Comparison of ENCODE assay signal across 18 cellular contexts in genomic region chr16:27512061-27512460, GRCh38. TPM values are rescaled to one million over a fixed set of nuclear protein-coding genes. Genes with fewer than 3 reads are reported as not detected.
DNase-seq lines count a peak whose midpoint lies in the region; ATAC-seq and TF ChIP-seq lines count a peak whose summit lies in the region.
"Had no signal": no experiment of that assay in that cellular context is flagged by ENCODE, and none has a peak within 500 bp of the region (broad histone marks: within the 10 kb centered on the region; RNA-seq: fewer than 3 reads in every experiment).

No MANE protein-coding gene starts in this region.

- H3K27ac ChIP-seq in right atrium auricular region, result peak overlapping the region; percentile 68 to 80
- peak overlapping the region; percentile 41 to 76 for H3K27ac ChIP-seq in prostate gland

- no peaks in the 10 kb centered on the region for H3K27me3 ChIP-seq in right atrium auricular region
- H3K27me3 ChIP-seq in prostate gland (replicated peaks; ENCODE audit: insufficient read depth), result no peaks in the 10 kb centered on the region

- no peak for TF ChIP-seq CTCF in natural killer cell (IDR thresholded peaks at IDR 0.05)
- no peak for TF ChIP-seq CTCF in right atrium auricular region (IDR thresholded peaks at IDR 0.05)
- TF ChIP-seq CTCF in prostate gland (IDR thresholded peaks at IDR 0.05), result no peak

- TF ChIP-seq POLR2A in prostate gland (IDR thresholded peaks at IDR 0.05), result no peak

- H3K36me3 ChIP-seq in right atrium auricular region (peaks cover 52% of the 10 kb centered on the region), prostate gland (peaks cover 0 to 8% of the 10 kb centered on the region in 2 donors)

- no peak overlapping the region for H3K4me3 ChIP-seq in right atrium auricular region
- H3K4me3 ChIP-seq in prostate gland, result no peak overlapping the region

- ATAC-seq in natural killer cell (no peak), GM18858 (IDR thresholded peaks at IDR 0.05; ENCODE audit: unreplicated experiment) (no peak)
- no peak for ATAC-seq in natural killer cell treated with Interleukin-12 subunit alpha and Interleukin-12 subunit beta and Interleukin-15 and Interleukin-18, amount 100 ng/mL, for 72 hours

- intact Hi-C loops in natural killer cell (cut with micrococcal nuclease), result no loop called here
- intact Hi-C loops in prostate gland (cut with DNase I), result no loop called here

- no peak for DNase-seq in natural killer cell
- DNase-seq in natural killer cell treated with Interleukin-12 subunit alpha and Interleukin-12 subunit beta and Interleukin-15 and Interleukin-18, amount 100 ng/mL, for 72 hours (ENCODE audit: low spot score), result no peak
- DNase-seq in right atrium auricular region (ENCODE audit: low spot score), result no peak
- DNase-seq in prostate gland (ENCODE audit: low spot score), result no peak
- no peak for DNase-seq in effector CD4-positive, alpha-beta T cell
- DNase-seq in NCI-H146 treated with DMSO at 0.1 percent for 48 hours (lab: John Stamatoyannopoulos, UW; ENCODE audit: unreplicated experiment), result no peak
- DNase-seq: AML-193; Caco-2; DMS79; H7; NCI-H1048; NCI-H146; NCI-H226; NCI-H526; NK-92 treated with Interleukin-12 subunit alpha and Interleukin-12 subunit beta, amount 100 ng/mL, for 24 hours; SIG-M5 had no signal

- no peaks in the 10 kb centered on the region for H3K9me3 Mint-ChIP-seq in natural killer cell
- no peaks in the 10 kb centered on the region for H3K9me3 Mint-ChIP-seq in natural killer cell treated with Interleukin-12 subunit alpha and Interleukin-12 subunit beta and Interleukin-15 and Interleukin-18, amount 100 ng/mL, for 72 hours
- H3K9me3 Mint-ChIP-seq: CD14-positive monocyte had no signal

- no peaks in the 10 kb centered on the region for H3K27me3 Mint-ChIP-seq in natural killer cell (ENCODE audit: low read depth in 2 of 2)
- H3K27me3 Mint-ChIP-seq in natural killer cell treated with Interleukin-12 subunit alpha and Interleukin-12 subunit beta and Interleukin-15 and Interleukin-18, amount 100 ng/mL, for 72 hours, result no peaks in the 10 kb centered on the region

- H3K9me3 ChIP-seq in right atrium auricular region (no peaks in the 10 kb centered on the region), prostate gland (no peaks in the 10 kb centered on the region)
- H3K9me3 ChIP-seq: Caco-2 had no signal

- WGBS in prostate gland, result 35% methylated on average over 7 of the region's 7 CpGs

- no peak overlapping the region for H3K4me3 Mint-ChIP-seq in natural killer cell
- H3K4me3 Mint-ChIP-seq in natural killer cell treated with Interleukin-12 subunit alpha and Interleukin-12 subunit beta and Interleukin-15 and Interleukin-18, amount 100 ng/mL, for 72 hours, result no peak overlapping the region
- H3K4me3 Mint-ChIP-seq: CD14-positive monocyte had no signal

- H3K4me1 Mint-ChIP-seq in natural killer cell, result peaks cover 8 to 17% of the 10 kb centered on the region in 2 donors
- peaks cover 0 to 10% of the 10 kb centered on the region in 2 donors for H3K4me1 Mint-ChIP-seq in natural killer cell treated with Interleukin-12 subunit alpha and Interleukin-12 subunit beta and Interleukin-15 and Interleukin-18, amount 100 ng/mL, for 72 hours (ENCODE audit: low read depth in 2 of 2)
- H3K4me1 Mint-ChIP-seq: CD14-positive monocyte had no signal

- H3K36me3 Mint-ChIP-seq in natural killer cell, result peaks cover 6% of the 10 kb centered on the region
- H3K36me3 Mint-ChIP-seq in natural killer cell treated with Interleukin-12 subunit alpha and Interleukin-12 subunit beta and Interleukin-15 and Interleukin-18, amount 100 ng/mL, for 72 hours, result peaks cover 10% of the 10 kb centered on the region

- H3K4me1 ChIP-seq in right atrium auricular region (peaks cover 0 to 22% of the 10 kb centered on the region in 2 donors), prostate gland (replicated peaks) (peaks cover 9% of the 10 kb centered on the region)
- H3K4me1 ChIP-seq: Caco-2 had no signal

- H3K27ac Mint-ChIP-seq in natural killer cell, result peak overlapping the region; percentile 11 to 43
- no peak overlapping the region for H3K27ac Mint-ChIP-seq in natural killer cell treated with Interleukin-12 subunit alpha and Interleukin-12 subunit beta and Interleukin-15 and Interleukin-18, amount 100 ng/mL, for 72 hours
- H3K27ac Mint-ChIP-seq: CD14-positive monocyte had no signal

RNA-seq across cellular contexts. Expression of gene GTF3C1, which starts 37.7 kb away (rescaled TPM):
- 100 to 1,000 TPM; 111 to 160 (median 125) TPM for total RNA-seq in natural killer cell
- 100 to 1,000 TPM; 111 to 128 TPM for total RNA-seq in natural killer cell treated with Interleukin-12 subunit alpha and Interleukin-12 subunit beta and Interleukin-15 and Interleukin-18, amount 100 ng/mL, for 72 hours
- 10 to 100 TPM; 64.0 to 77.2 TPM for total RNA-seq in right atrium auricular region
- total RNA-seq in prostate gland, result 100 to 1,000 TPM; 164 to 233 TPM

RNA-seq across cellular contexts. Expression of gene KATNIP, which starts 37.9 kb away (rescaled TPM):
- total RNA-seq in natural killer cell, result 10 to 100 TPM; 32.6 to 38.4 (median 32.7) TPM
- total RNA-seq in natural killer cell treated with Interleukin-12 subunit alpha and Interleukin-12 subunit beta and Interleukin-15 and Interleukin-18, amount 100 ng/mL, for 72 hours, result 10 to 100 TPM; 30.0 to 38.2 TPM
- 10 to 100 TPM; 10.6 to 22.7 TPM for total RNA-seq in right atrium auricular region
- 10 to 100 TPM; 31.7 to 40.9 TPM for total RNA-seq in prostate gland

Comparison
In these comparisons a context has a peak if more than half of its experiments do, and no peak if none do; other contexts are left out.
1. H3K27ac Mint-ChIP-seq: peak in natural killer cell (2 of 2); none in natural killer cell treated with Interleukin-12 subunit alpha and Interleukin-12 subunit beta and Interleukin-15 and Interleukin-18, amount 100 ng/mL, for 72 hours (0 of 2).